In genomic region chr18:13940326-13940725, GRCh38 we compare ENCODE assay signal across 38 cellular contexts. TPM values are rescaled to one million over a fixed set of nuclear protein-coding genes. Genes with fewer than 3 reads are reported as not detected.
"Had no signal": no experiment of that assay in that cellular context is flagged by ENCODE, and none has a peak within 500 bp of the region (broad histone marks: within the 10 kb centered on the region; RNA-seq: fewer than 3 reads in every experiment).

No MANE protein-coding gene starts in this region.

- H3K9me3 ChIP-seq: ascending aorta had no signal

- H3K4me3 Mint-ChIP-seq: activated B cell treated with CpG ODN at 0.5 μM for 24 hours; activated CD4-positive, alpha-beta memory T cell treated with anti-CD3 and anti-CD28 coated beads for 36 hours; activated CD4-positive, alpha-beta T cell treated with anti-CD3 and anti-CD28 coated beads, Interleukin-2, amount 10 ng/mL, durations not matched to agents 7 days and 5 days; activated CD8-positive, alpha-beta T cell treated with anti-CD3 and anti-CD28 coated beads for 36 hours; activated naive CD4-positive, alpha-beta T cell treated with anti-CD3 and anti-CD28 coated beads for 36 hours; activated naive CD8-positive, alpha-beta T cell treated with anti-CD3 and anti-CD28 coated beads for 36 hours; activated T-cell treated with anti-CD3 and anti-CD28 coated beads, Interleukin-2, amount 50 U/mL, for 4 hours; activated T-cell treated with anti-CD3 and anti-CD28 coated beads, Interleukin-2, amount 50 U/mL, for 72 hours; activated T-helper 1 cell treated with anti-CD3 and anti-CD28 coated beads, Interleukin-12 subunit alpha, Interleukin-12 subunit beta, Interleukin-2, Interleukin-4 antibody, amounts not matched to agents 30 ng/mL and 10 ng/mL and 1 ng/mL, durations not matched to agents 14 hours and 24 hours and 36 hours; activated T-helper 17 cell treated with anti-CD3 and anti-CD28 coated beads, Interleukin-2, amount 50 U/mL, for 72 hours; brain; central memory CD8-positive, alpha-beta T cell; T-helper 1 cell treated with Interleukin-12 subunit alpha and Interleukin-12 subunit beta and Interleukin-4 antibody, amounts not matched to agents 30 μg/mL and 1 μg/mL, for 36 hours; T-helper 2 cell treated with Interferon-gamma antibody and Interleukin-4, amounts not matched to agents 5 μg/mL and 100 μg/mL, for 36 hours had no signal

- H3K4me3 ChIP-seq: ascending aorta, cardiac muscle cell had no signal

- H3K27me3 Mint-ChIP-seq: activated B cell treated with CpG ODN at 0.5 μM for 24 hours; activated CD4-positive, alpha-beta memory T cell treated with anti-CD3 and anti-CD28 coated beads for 36 hours; activated CD8-positive, alpha-beta T cell treated with anti-CD3 and anti-CD28 coated beads for 36 hours; activated naive CD8-positive, alpha-beta T cell treated with anti-CD3 and anti-CD28 coated beads for 36 hours; activated T-helper 17 cell treated with anti-CD3 and anti-CD28 coated beads, Interleukin-2, amount 50 U/mL, for 72 hours had no signal

- H3K9me3 Mint-ChIP-seq: activated CD4-positive, alpha-beta T cell treated with anti-CD3 and anti-CD28 coated beads, Interleukin-2, amount 10 ng/mL, durations not matched to agents 7 days and 5 days; activated naive CD4-positive, alpha-beta T cell treated with anti-CD3 and anti-CD28 coated beads for 36 hours; activated T-cell treated with anti-CD3 and anti-CD28 coated beads, Interleukin-2, amount 50 U/mL, for 4 hours; activated T-helper 1 cell treated with anti-CD3 and anti-CD28 coated beads, Interleukin-12 subunit alpha, Interleukin-12 subunit beta, Interleukin-2, Interleukin-4 antibody, amounts not matched to agents 30 ng/mL and 10 ng/mL and 1 ng/mL, durations not matched to agents 14 hours and 24 hours and 36 hours; activated T-helper 17 cell treated with anti-CD3 and anti-CD28 coated beads, Interleukin-2, amount 50 U/mL, for 72 hours; central memory CD8-positive, alpha-beta T cell; T-helper 2 cell treated with Interferon-gamma antibody and Interleukin-4, amounts not matched to agents 5 μg/mL and 100 μg/mL, for 36 hours had no signal

- H3K36me3 ChIP-seq: ascending aorta, cardiac muscle cell had no signal

- FAIRE-seq: bronchial epithelial cell, TTC549 had no signal

- H3K36me3 Mint-ChIP-seq: activated CD4-positive, alpha-beta memory T cell treated with anti-CD3 and anti-CD28 coated beads for 36 hours; activated naive CD4-positive, alpha-beta T cell treated with anti-CD3 and anti-CD28 coated beads, Interleukin-2, amount 50 U/mL, for 72 hours; activated naive CD8-positive, alpha-beta T cell treated with anti-CD3 and anti-CD28 coated beads for 36 hours; brain had no signal

- H3K4me1 ChIP-seq: ascending aorta had no signal

- H3K27me3 ChIP-seq: ascending aorta, cardiac muscle cell had no signal

- H3K4me1 Mint-ChIP-seq: activated CD4-positive, alpha-beta T cell treated with anti-CD3 and anti-CD28 coated beads, Interleukin-2, amount 10 ng/mL, durations not matched to agents 7 days and 5 days; activated T-helper 17 cell treated with anti-CD3 and anti-CD28 coated beads, Interleukin-2, amount 50 U/mL, for 72 hours; brain; central memory CD8-positive, alpha-beta T cell had no signal

- ATAC-seq: activated CD8-positive, alpha-beta T cell treated with anti-CD3 and anti-CD28 coated beads for 36 hours; activated naive CD4-positive, alpha-beta T cell treated with anti-CD3 and anti-CD28 coated beads, Interleukin-2, amount 50 U/mL, for 72 hours; activated T-cell treated with anti-CD3 and anti-CD28 coated beads, Interleukin-2, amount 50 U/mL, for 4 hours; activated T-cell treated with anti-CD3 and anti-CD28 coated beads, Interleukin-2, amount 50 U/mL, for 72 hours; activated T-helper 17 cell treated with anti-CD3 and anti-CD28 coated beads, Interleukin-2, amount 50 U/mL, for 72 hours had no signal

- DNase-seq: activated B cell treated with CpG ODN at 0.5 μM for 24 hours; activated CD4-positive, alpha-beta memory T cell treated with anti-CD3 and anti-CD28 coated beads for 36 hours; activated CD4-positive, alpha-beta T cell treated with anti-CD3 and anti-CD28 coated beads for 4 hours; activated CD4-positive, alpha-beta T cell treated with anti-CD3 and anti-CD28 coated beads, Interleukin-2, amount 10 ng/mL, durations not matched to agents 7 days and 5 days; activated CD4-positive, CD25-positive, alpha-beta regulatory T cell treated with anti-CD3 and anti-CD28 coated beads, Interleukin-2, amount 50 U/mL, for 72 hours; activated CD8-positive, alpha-beta memory T cell treated with anti-CD3 and anti-CD28 coated beads, Interleukin-2, amount 50 U/mL, for 4 hours; activated CD8-positive, alpha-beta T cell treated with anti-CD3 and anti-CD28 coated beads for 36 hours; activated effector memory CD4-positive, alpha-beta T cell treated with anti-CD3 and anti-CD28 coated beads, Interleukin-2, amount 50 U/mL, for 16 hours; activated gamma-delta T cell treated with Interleukin-2 at 50 U/mL for 16 hours; activated naive CD4-positive, alpha-beta T cell; activated naive CD4-positive, alpha-beta T cell treated with anti-CD3 and anti-CD28 coated beads for 36 hours; activated naive CD4-positive, alpha-beta T cell treated with anti-CD3 and anti-CD28 coated beads, Interleukin-2, amount 50 U/mL, for 16 hours; activated naive CD8-positive, alpha-beta T cell treated with anti-CD3 and anti-CD28 coated beads for 36 hours; activated T-cell treated with anti-CD3 and anti-CD28 coated beads for 4 hours; activated T-cell treated with anti-CD3 and anti-CD28 coated beads, Interleukin-2, amount 50 U/mL, for 1 hour; activated T-cell treated with anti-CD3 and anti-CD28 coated beads, Interleukin-2, amount 50 U/mL, for 4 hours; activated T-cell treated with anti-CD3 and anti-CD28 coated beads, Interleukin-2, amount 50 U/mL, for 72 hours; amygdala; anterior cingulate cortex; caudate nucleus; cerebellar nuclear complex; T-helper 1 cell; T-helper 2 cell; T-helper 9 cell had no signal

- H3K27ac Mint-ChIP-seq: activated B cell treated with CpG ODN at 0.5 μM for 24 hours; activated CD4-positive, alpha-beta memory T cell treated with anti-CD3 and anti-CD28 coated beads for 36 hours; activated CD4-positive, alpha-beta T cell treated with anti-CD3 and anti-CD28 coated beads, Interleukin-2, amount 10 ng/mL, durations not matched to agents 7 days and 5 days; activated CD8-positive, alpha-beta T cell treated with anti-CD3 and anti-CD28 coated beads for 36 hours; activated naive CD4-positive, alpha-beta T cell treated with anti-CD3 and anti-CD28 coated beads for 36 hours; activated naive CD4-positive, alpha-beta T cell treated with anti-CD3 and anti-CD28 coated beads, Interleukin-2, amount 50 U/mL, for 72 hours; activated naive CD8-positive, alpha-beta T cell treated with anti-CD3 and anti-CD28 coated beads for 36 hours; activated T-cell treated with anti-CD3 and anti-CD28 coated beads, Interleukin-2, amount 50 U/mL, for 72 hours; activated T-helper 1 cell treated with anti-CD3 and anti-CD28 coated beads, Interleukin-12 subunit alpha, Interleukin-12 subunit beta, Interleukin-2, Interleukin-4 antibody, amounts not matched to agents 30 ng/mL and 10 ng/mL and 1 ng/mL, durations not matched to agents 14 hours and 24 hours and 36 hours; activated T-helper 17 cell treated with anti-CD3 and anti-CD28 coated beads, Interleukin-2, amount 50 U/mL, for 72 hours; brain; T-helper 1 cell treated with Interleukin-12 subunit alpha and Interleukin-12 subunit beta and Interleukin-4 antibody, amounts not matched to agents 30 μg/mL and 1 μg/mL, for 36 hours; T-helper 2 cell treated with Interferon-gamma antibody and Interleukin-4, amounts not matched to agents 5 μg/mL and 100 μg/mL, for 36 hours had no signal

- H3K27ac ChIP-seq: ascending aorta, cardiac muscle cell, VCaP had no signal

RNA-seq across cellular contexts. Expression of gene MC2R, which starts 25.0 kb away (rescaled TPM):
- total RNA-seq: activated B cell treated with CpG ODN at 0.5 μM for 24 hours; activated CD4-positive, alpha-beta memory T cell treated with anti-CD3 and anti-CD28 coated beads for 36 hours; activated CD4-positive, alpha-beta T cell treated with anti-CD3 and anti-CD28 coated beads, Interleukin-2, amount 10 ng/mL, durations not matched to agents 7 days and 5 days; activated CD8-positive, alpha-beta memory T cell treated with anti-CD3 and anti-CD28 coated beads for 36 hours; activated CD8-positive, alpha-beta T cell treated with anti-CD3 and anti-CD28 coated beads for 36 hours; activated naive CD4-positive, alpha-beta T cell treated with anti-CD3 and anti-CD28 coated beads for 36 hours; activated naive CD4-positive, alpha-beta T cell treated with anti-CD3 and anti-CD28 coated beads, Interleukin-2, amount 50 U/mL, for 72 hours; activated naive CD8-positive, alpha-beta T cell treated with anti-CD3 and anti-CD28 coated beads for 36 hours; activated T-cell treated with anti-CD3 and anti-CD28 coated beads, Interleukin-2, amount 50 U/mL, for 4 hours; activated T-cell treated with anti-CD3 and anti-CD28 coated beads, Interleukin-2, amount 50 U/mL, for 72 hours; activated T-helper 1 cell treated with anti-CD3 and anti-CD28 coated beads, Interleukin-12 subunit alpha, Interleukin-12 subunit beta, Interleukin-2, Interleukin-4 antibody, amounts not matched to agents 30 ng/mL and 10 ng/mL and 1 ng/mL, durations not matched to agents 14 hours and 24 hours and 36 hours; activated T-helper 17 cell treated with anti-CD3 and anti-CD28 coated beads, Interleukin-2, amount 50 U/mL, for 72 hours; ascending aorta; bronchial epithelial cell; cardiac muscle cell; chondrocyte had no signal
- polyA plus RNA-seq: cardiac muscle cell had no signal
